9 cellular contexts compared by ENCODE assay signal in the genomic region with DNA sequence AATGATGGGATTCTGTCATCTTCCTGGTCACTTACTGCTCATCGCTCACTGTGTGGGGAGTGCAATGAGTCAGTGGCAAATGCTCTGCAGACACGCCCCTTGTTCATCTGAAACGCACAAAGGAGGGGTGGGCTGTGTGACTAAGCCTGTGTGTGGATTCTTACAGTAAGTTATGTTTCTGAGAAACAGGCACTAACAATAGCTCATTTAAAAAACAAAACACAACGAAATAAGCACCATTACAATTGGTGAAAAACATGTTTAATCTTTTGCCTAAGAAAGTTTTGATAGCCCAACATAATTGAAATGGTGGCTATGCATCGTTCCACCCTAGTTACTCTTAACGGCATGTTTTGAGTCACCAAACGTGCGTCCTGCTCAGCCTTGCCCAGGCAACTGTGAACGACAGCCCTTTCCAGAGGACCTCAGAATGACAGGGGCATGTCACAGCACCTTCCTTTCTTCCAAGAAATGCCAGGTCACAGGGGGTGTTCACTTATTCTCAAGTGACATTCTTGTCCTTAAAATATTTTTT.
DNase-seq lines count a peak whose midpoint lies in the region; ATAC-seq and TF ChIP-seq lines count a peak whose summit lies in the region.
"Had no signal": no experiment of that assay in that cellular context is flagged by ENCODE, and none has a peak within 500 bp of the region (broad histone marks: within the 10 kb centered on the region; RNA-seq: fewer than 3 reads in every experiment).

No MANE protein-coding gene starts in this region.

- peak; percentile 48 for DNase-seq in DMS53 (lab: John Stamatoyannopoulos, UW)
- DNase-seq in DMS53 treated with DMSO at 0.1 percent for 48 hours (lab: John Stamatoyannopoulos, UW; ENCODE audit: unreplicated experiment): no peak
- peak; percentile 75 to 96 for DNase-seq in PC-9
- peak; percentile 84 for DNase-seq in activated naive CD4-positive, alpha-beta T cell treated with Interleukin-2 at 50 U/mL for 16 hours
- peak; percentile 52 for DNase-seq in left cardiac atrium
- DNase-seq in stimulated activated CD4-positive, alpha-beta T cell treated with anti-CD3 and anti-CD28 coated beads, Interleukin-15, amount 100 ng/mL, for 1 hour (ENCODE audit: low read depth in 1 of 2, low spot score in 1 of 2): peak; percentile 21 to 34
- DNase-seq in cortex of kidney (lab: John Stamatoyannopoulos, UW): no peak

- peak overlapping the region; percentile 85 for H3K27ac ChIP-seq in PC-9
- H3K27ac ChIP-seq: 22Rv1 had no signal

- TF ChIP-seq CTCF in PC-9 (conservative IDR thresholded peaks at IDR 0.05): no peak

- H3K4me3 ChIP-seq in PC-9: peak overlapping the region; percentile 36; the same call in 1 of the 2 replicates

- POLR2A ChIA-PET in PC-9 (lab: Charles Lee; ENCODE audit: unreplicated experiment): interaction anchor here (0.6 to 0.7 kb wide), 4 partner anchors 13 to 265 kb away, joined by 5 to 10 read pairs (median 9); no protein-coding TSS in a partner anchor

- no peaks in the 10 kb centered on the region for H3K79me2 ChIP-seq in PC-9 (ENCODE audit: low read depth)

- peak overlapping the region; percentile 69 for H2AFZ ChIP-seq in PC-9

- no peaks in the 10 kb centered on the region for H3K9me3 ChIP-seq in PC-9 (ENCODE audit: insufficient read depth, low read depth)

- H3K4me2 ChIP-seq in PC-9: peak overlapping the region; percentile 71

- H3K9me2 ChIP-seq in PC-9 (ENCODE audit: insufficient read depth): no peaks in the 10 kb centered on the region

- peaks cover 19% of the 10 kb centered on the region for H3F3A ChIP-seq in PC-9 (ENCODE audit: insufficient read depth, low read depth)

- intact Hi-C loops in PC-9 (cut with micrococcal nuclease; ENCODE audit: unreplicated experiment) (loop anchor here (1.0 to 5.0 kb wide), 5 partner anchors 59 to 386 kb away; no protein-coding TSS in a partner anchor), left cardiac atrium (cut with DNase I) (no loop called here)

- ATAC-seq in HG02943 (IDR thresholded peaks at IDR 0.05; ENCODE audit: low read depth, unreplicated experiment) (peak; percentile 87), left cardiac atrium (peak; percentile 67 to 97)

- no peaks in the 10 kb centered on the region for H3K27me3 ChIP-seq in PC-9 (ENCODE audit: insufficient read depth, low read depth)

- H4K20me1 ChIP-seq in PC-9 (ENCODE audit: insufficient read depth): no peaks in the 10 kb centered on the region

- H3K4me1 ChIP-seq in PC-9 (replicated peaks; ENCODE audit: insufficient read depth): peaks cover 29% of the 10 kb centered on the region

- no peaks in the 10 kb centered on the region for H3K36me3 ChIP-seq in PC-9 (ENCODE audit: low read depth)

- BruUV-seq in PC-9 (replicated peaks; lab: Mats Ljungman, UMichigan): TSS peak; percentile 61

- CTCF ChIA-PET in PC-9 (lab: Charles Lee): no interaction called here

Comparison
In these comparisons a context has a peak if more than half of its experiments do, and no peak if none do; other contexts are left out.
1. DNase-seq: peak in DMS53 (single experiment), PC-9 (2 of 2), activated naive CD4-positive, alpha-beta T cell treated with Interleukin-2 at 50 U/mL for 16 hours (single experiment), left cardiac atrium (single experiment) and stimulated activated CD4-positive, alpha-beta T cell treated with anti-CD3 and anti-CD28 coated beads, Interleukin-15, amount 100 ng/mL, for 1 hour (2 of 2); none in DMS53 treated with DMSO at 0.1 percent for 48 hours (single experiment) and cortex of kidney (single experiment).